Comparison of ENCODE assay signal across 12 cellular contexts in genomic region chr20:10609726-10610125, GRCh38.
DNase-seq lines count a peak whose midpoint lies in the region; ATAC-seq and TF ChIP-seq lines count a peak whose summit lies in the region.
"Had no signal": no experiment of that assay in that cellular context is flagged by ENCODE, and none has a peak within 500 bp of the region (broad histone marks: within the 10 kb centered on the region; RNA-seq: fewer than 3 reads in every experiment).

No MANE protein-coding gene starts in this region.

- no peaks in the 10 kb centered on the region for H4K20me1 ChIP-seq in IMR-90 (ENCODE audit: insufficient read depth, low read length)
- no peaks in the 10 kb centered on the region for H4K20me1 ChIP-seq in fibroblast of lung (ENCODE audit: control insufficient read depth, extremely low read depth, insufficient read depth, low read length)
- H4K20me1 ChIP-seq in Karpas-422 (ENCODE audit: insufficient read depth, low read depth, low read length): no peaks in the 10 kb centered on the region

- peak overlapping the region; percentile 36; the same call in 1 of the 2 replicates for H3K56ac ChIP-seq in IMR-90 (ENCODE audit: extremely low read depth, insufficient read depth, low read length)

- peaks cover 0 to 8% of the 10 kb centered on the region in 2 experiments; a peak in 2 of 4 replicates for H3K79me1 ChIP-seq in IMR-90 (ENCODE audit: low read depth in 1 of 2, low read length in 2 of 2)

- no peaks in the 10 kb centered on the region for H3K9me3 Mint-ChIP-seq in nephron

- peak overlapping the region; percentile 100; the same call in 2 of the 3 replicates for H2BK15ac ChIP-seq in IMR-90 (ENCODE audit: low read depth, low read length)

- H3K4ac ChIP-seq in IMR-90 (ENCODE audit: low read depth, low read length): peak overlapping the region; percentile 99

- no peaks in the 10 kb centered on the region for H3K27me3 Mint-ChIP-seq in nephron (ENCODE audit: low read depth)

- TF ChIP-seq RAD21 in IMR-90 (IDR thresholded peaks at IDR 0.05; ENCODE audit: low read length): no peak

- peak overlapping the region; percentile 75 for H2AFZ ChIP-seq in IMR-90 (replicated peaks; ENCODE audit: low read length, poor library complexity)
- no peak overlapping the region for H2AFZ ChIP-seq in fibroblast of lung (ENCODE audit: low read length)
- H2AFZ ChIP-seq in Karpas-422 (ENCODE audit: low read length): no peak overlapping the region

- peak overlapping the region; percentile 93 for H2BK5ac ChIP-seq in IMR-90 (ENCODE audit: low read depth, low read length, poor library complexity, severe bottlenecking)

- H3K9me3 ChIP-seq in IMR-90 (ENCODE audit: control insufficient read depth, insufficient read depth, low read length) (no peaks in the 10 kb centered on the region), fibroblast of lung (ENCODE audit: control insufficient read depth, insufficient read depth, low read depth, low read length) (no peaks in the 10 kb centered on the region), tibial artery (no peaks in the 10 kb centered on the region), body of pancreas (no peaks in the 10 kb centered on the region), Karpas-422 (ENCODE audit: low read length) (no peaks in the 10 kb centered on the region)

- H3K9ac ChIP-seq in IMR-90 (ENCODE audit: low read depth, low read length): peak overlapping the region; percentile 54; the same call in 1 of the 2 replicates
- no peak overlapping the region for H3K9ac ChIP-seq in fibroblast of lung (ENCODE audit: insufficient read depth, low read length)
- no peak overlapping the region for H3K9ac ChIP-seq in Karpas-422 (ENCODE audit: low read length)

- H3K4me2 ChIP-seq in IMR-90 (ENCODE audit: low read depth, low read length): peak overlapping the region; percentile 83
- H3K4me2 ChIP-seq in fibroblast of lung (ENCODE audit: extremely low read depth, insufficient read depth, low read length): peak overlapping the region; percentile 72
- no peak overlapping the region for H3K4me2 ChIP-seq in Karpas-422 (ENCODE audit: low read depth, low read length, poor library complexity, severe bottlenecking)

- POLR2A ChIA-PET in IMR-90 (lab: Charles Lee; ENCODE audit: unreplicated experiment): interaction anchor here (1.0 kb wide), 1 partner anchor 13 kb away, joined by 4 read pairs; no protein-coding TSS in a partner anchor

- peaks cover 16% of the 10 kb centered on the region for H3K36me3 Mint-ChIP-seq in nephron (ENCODE audit: low read depth)

- H3K23ac ChIP-seq in IMR-90 (ENCODE audit: low read depth, low read length): peak overlapping the region; percentile 88

- H3K4me3 Mint-ChIP-seq in nephron: no peak overlapping the region
- H3K4me3 Mint-ChIP-seq: CD14-positive monocyte had no signal

- dilution Hi-C loops in IMR-90 (cut with HindIII; ENCODE audit: low sequenced_read_pairs, unreplicated experiment): no loop called here

- H3K79me2 ChIP-seq in fibroblast of lung (ENCODE audit: control insufficient read depth, insufficient read depth, low read length) (no peaks in the 10 kb centered on the region), Karpas-422 (ENCODE audit: low read length) (no peaks in the 10 kb centered on the region)

- no peak for TF ChIP-seq POLR2A in IMR-90 (IDR thresholded peaks at IDR 0.05; ENCODE audit: low read depth, low read length)
- no peak for TF ChIP-seq POLR2A in body of pancreas (IDR thresholded peaks at IDR 0.05)

- H3K14ac ChIP-seq in IMR-90 (replicated peaks; ENCODE audit: low read depth, low read length): peak overlapping the region; percentile 95

- peak overlapping the region; percentile 96; the same call in 1 of the 2 replicates for H3K27ac ChIP-seq in IMR-90 (ENCODE audit: insufficient read depth, low read length)
- H3K27ac ChIP-seq in fibroblast of lung (ENCODE audit: insufficient read depth, low read length): peak overlapping the region; percentile 77
- H3K27ac ChIP-seq in tibial artery: peak overlapping the region; percentile 88 to 91
- peak overlapping the region in 1 of 4 donors; percentile 42 for H3K27ac ChIP-seq in body of pancreas
- H3K27ac ChIP-seq in Karpas-422 (ENCODE audit: low read length): no peak overlapping the region

- H3K36me3 ChIP-seq in IMR-90 (ENCODE audit: control insufficient read depth, insufficient read depth, low read length) (no peaks in the 10 kb centered on the region), fibroblast of lung (ENCODE audit: control insufficient read depth, insufficient read depth, low read length) (no peaks in the 10 kb centered on the region), tibial artery (no peaks in the 10 kb centered on the region), body of pancreas (replicated peaks in 1 of 2; ENCODE audit: insufficient read depth in 1 of 2, low read depth in 2 of 2) (no peaks in the 10 kb centered on the region), H7 (replicated peaks; ENCODE audit: control insufficient read depth, insufficient read depth, low read length) (no peaks in the 10 kb centered on the region), Karpas-422 (ENCODE audit: insufficient read depth, low read length) (no peaks in the 10 kb centered on the region)

- H2BK120ac ChIP-seq in IMR-90 (ENCODE audit: low read depth, low read length): peak overlapping the region; percentile 96

- peak overlapping the region; percentile 99 for H4K5ac ChIP-seq in IMR-90 (ENCODE audit: low read depth, low read length)

- CTCF ChIA-PET in IMR-90 (lab: Yijun Ruan, JAX): interaction anchor here (0.8 kb wide), 1 partner anchor 1427 kb away, joined by 3 read pairs; no protein-coding TSS in a partner anchor

- intact Hi-C loops in IMR-90 (cut with micrococcal nuclease) (no loop called here), tibial artery (cut with DNase I; ENCODE audit: low total_unique reads) (loop anchor here (5.0 kb wide), 1 partner anchor 52 kb away; no protein-coding TSS in a partner anchor), body of pancreas (cut with DNase I) (no loop called here)

- peak overlapping the region; percentile 74 for H2AK9ac ChIP-seq in IMR-90 (replicated peaks; ENCODE audit: low read depth, low read length, poor library complexity)

- in situ Hi-C loops in IMR-90 (cut with MboI; ENCODE audit: low sequenced_read_pairs): no loop called here

- H3K4me1 ChIP-seq in IMR-90 (ENCODE audit: control insufficient read depth, insufficient read depth, low read length) (peaks cover 18% of the 10 kb centered on the region), fibroblast of lung (ENCODE audit: control insufficient read depth, extremely low read depth, insufficient read depth, low read length) (peaks cover 24% of the 10 kb centered on the region), tibial artery (peaks cover 10 to 64% (median 32%) of the 10 kb centered on the region in 4 donors), body of pancreas (no peaks in the 10 kb centered on the region), Karpas-422 (ENCODE audit: low read length) (peaks cover 11% of the 10 kb centered on the region)

- H3K9me2 ChIP-seq in Karpas-422 (replicated peaks; ENCODE audit: insufficient read depth, low read length): no peaks in the 10 kb centered on the region

- peak overlapping the region; percentile 94 for H2BK20ac ChIP-seq in IMR-90 (ENCODE audit: low read depth, low read length)

- H4K8ac ChIP-seq in IMR-90 (ENCODE audit: low read depth in 2 of 2, low read length in 2 of 2): peak overlapping the region; percentile 73 to 96

- peaks cover 11% of the 10 kb centered on the region for H3K9me1 ChIP-seq in IMR-90 (ENCODE audit: insufficient read depth, low read length)

- peak overlapping the region; percentile 98 for H4K91ac ChIP-seq in IMR-90 (ENCODE audit: insufficient read depth, low read depth, low read length)

- H3K18ac ChIP-seq in IMR-90 (ENCODE audit: low read depth, low read length): peak overlapping the region; percentile 99

- H3K4me1 Mint-ChIP-seq in nephron: peaks cover 21% of the 10 kb centered on the region
- H3K4me1 Mint-ChIP-seq: CD14-positive monocyte had no signal

- TF ChIP-seq CTCF in IMR-90 (conservative IDR thresholded peaks at IDR 0.05; ENCODE audit: low read depth, low read length) (no peak), fibroblast of lung (conservative IDR thresholded peaks at IDR 0.05 in 1 of 2, IDR thresholded peaks at IDR 0.05 in 1 of 2; ENCODE audit: low read depth in 1 of 2, low read length in 2 of 2) (no peak), nephron (IDR thresholded peaks at IDR 0.05; ENCODE audit: unreplicated experiment in 3 of 3) (no peak), tibial artery (IDR thresholded peaks at IDR 0.05) (no peak), body of pancreas (IDR thresholded peaks at IDR 0.05) (no peak)

- peak; percentile 35 for DNase-seq in IMR-90
- peak; percentile 42 to 51 for DNase-seq in fibroblast of lung (ENCODE audit: low read depth in 2 of 2)
- no peak for DNase-seq in tibial artery
- no peak for DNase-seq in activated naive CD4-positive, alpha-beta T cell treated with Interleukin-2 at 50 U/mL for 16 hours
- DNase-seq in body of pancreas: no peak
- no peak for DNase-seq in H7
- no peak for DNase-seq in Karpas-422
- DNase-seq: left colon; occipital lobe; stimulated activated CD4-positive, alpha-beta T cell treated with anti-CD3 and anti-CD28 coated beads, Interleukin-1b, Interleukin-23, amount 100 ng/mL, for 48 hours had no signal

- BruUV-seq in IMR-90 (replicated peaks; lab: Mats Ljungman, UMichigan): no TSS peak

- H3K27me3 ChIP-seq in IMR-90 (ENCODE audit: control insufficient read depth, insufficient read depth, low read length): no peaks in the 10 kb centered on the region
- H3K27me3 ChIP-seq in fibroblast of lung (ENCODE audit: control insufficient read depth, insufficient read depth, low read length): no peaks in the 10 kb centered on the region
- no peaks in the 10 kb centered on the region for H3K27me3 ChIP-seq in tibial artery
- no peaks in the 10 kb centered on the region for H3K27me3 ChIP-seq in body of pancreas
- no peaks in the 10 kb centered on the region for H3K27me3 ChIP-seq in H7 (ENCODE audit: control insufficient read depth, insufficient read depth, low read length)
- no peaks in the 10 kb centered on the region for H3K27me3 ChIP-seq in Karpas-422 (ENCODE audit: low read length)

- H3K4me3 ChIP-seq in IMR-90 (ENCODE audit: insufficient read depth, low read depth, low read length) (no peak overlapping the region), fibroblast of lung (replicated peaks in 1 of 4; ENCODE audit: control extremely low read depth in 1 of 4, insufficient read depth in 1 of 4, low read depth in 3 of 4, low read length in 4 of 4) (no peak overlapping the region), tibial artery (no peak overlapping the region), body of pancreas (no peak overlapping the region), H7 (ENCODE audit: insufficient read depth, low read depth, low read length) (no peak overlapping the region), Karpas-422 (ENCODE audit: low read length) (no peak overlapping the region)

- peak overlapping the region; percentile 97 for H2AK5ac ChIP-seq in IMR-90 (ENCODE audit: low read depth, low read length)

- peak overlapping the region; percentile 38 to 94 (median 91) for H3K27ac Mint-ChIP-seq in nephron

- ATAC-seq in IMR-90 (ENCODE audit: low read depth): peak; percentile 73
- ATAC-seq in body of pancreas: no peak

Comparison
In these comparisons a context has a peak if more than half of its experiments do, and no peak if none do; other contexts are left out.
1. DNase-seq: peak in IMR-90 (single experiment) and fibroblast of lung (2 of 2); none in tibial artery (0 of 2), activated naive CD4-positive, alpha-beta T cell treated with Interleukin-2 at 50 U/mL for 16 hours (single experiment), body of pancreas (0 of 4), H7 (single experiment) and Karpas-422 (single experiment).